21 cellular contexts compared by ENCODE assay signal in genomic region chr5:180521591-180521990, GRCh38. TPM values are rescaled to one million over a fixed set of nuclear protein-coding genes. Genes with fewer than 3 reads are reported as not detected.
DNase-seq lines count a peak whose midpoint lies in the region; ATAC-seq and TF ChIP-seq lines count a peak whose summit lies in the region.
"Had no signal": no experiment of that assay in that cellular context is flagged by ENCODE, and none has a peak within 500 bp of the region (broad histone marks: within the 10 kb centered on the region; RNA-seq: fewer than 3 reads in every experiment).

No MANE protein-coding gene starts in this region.

- H3F3A ChIP-seq in GM23338 (replicated peaks; ENCODE audit: low read depth): no peaks in the 10 kb centered on the region

- peaks cover 9% of the 10 kb centered on the region for H3K27me3 Mint-ChIP-seq in GM23338 (ENCODE audit: insufficient read depth, low read depth, poor library complexity)
- no peaks in the 10 kb centered on the region for H3K27me3 Mint-ChIP-seq in chondrocyte (ENCODE audit: low read depth)

- H3K9me3 Mint-ChIP-seq in GM23338 (no peaks in the 10 kb centered on the region), chondrocyte (ENCODE audit: low read depth) (no peaks in the 10 kb centered on the region)

- H3K4me3 ChIP-seq in GM23338 (no peak overlapping the region), HL-60 (replicated peaks; ENCODE audit: insufficient read depth, low read length) (no peak overlapping the region), neutrophil (ENCODE audit: low read depth in 1 of 2, low read length in 1 of 2) (no peak overlapping the region)
- H3K4me3 ChIP-seq: GM23248, Peyer's patch had no signal

- DNase-seq in GM23338 (ENCODE audit: low spot score) (no peak), HL-60 (ENCODE audit: low read depth in 1 of 2, low spot score in 1 of 2) (no peak), chondrocyte (ENCODE audit: low spot score) (no peak), RWPE1 (ENCODE audit: low spot score) (no peak)
- DNase-seq: ACHN; C1 segment of cervical spinal cord; DMS79; KG1; NCI-H1417; NCI-H187 treated with DMSO at 0.1 percent for 48 hours; NCI-H345; NCI-H524 treated with DMSO at 0.1 percent for 48 hours; NK-92 treated with Interleukin-12 subunit alpha and Interleukin-12 subunit beta, amount 100 ng/mL, for 24 hours; Peyer's patch; Right ventricle myocardium superior had no signal

- H3K79me2 ChIP-seq in GM23338 (replicated peaks; ENCODE audit: insufficient read depth): peaks cover 100% of the 10 kb centered on the region

- no peak overlapping the region for H2AFZ ChIP-seq in GM23338
- H2AFZ ChIP-seq: GM23248 had no signal

- TF ChIP-seq CTCF in GM23338 (conservative IDR thresholded peaks at IDR 0.05; ENCODE audit: low read depth in 2 of 2) (no peak), HL-60 (IDR thresholded peaks at IDR 0.05; ENCODE audit: insufficient read depth, low read length) (no peak), chondrocyte (IDR thresholded peaks at IDR 0.05) (no peak), neutrophil (IDR thresholded peaks at IDR 0.05) (no peak), RWPE1 (conservative IDR thresholded peaks at IDR 0.05; ENCODE audit: low read depth) (no peak)

- H3K27ac ChIP-seq in GM23338 (ENCODE audit: low read depth) (no peak overlapping the region), HL-60 (replicated peaks) (peak overlapping the region; percentile 34), neutrophil (peak overlapping the region; percentile 85), RWPE1 (no peak overlapping the region)
- H3K27ac ChIP-seq: GM23248, Peyer's patch had no signal

- H3K4me1 ChIP-seq in GM23338 (ENCODE audit: insufficient read depth): peaks cover 45% of the 10 kb centered on the region
- peaks cover 55 to 62% of the 10 kb centered on the region in 2 experiments for H3K4me1 ChIP-seq in neutrophil (ENCODE audit: control insufficient read depth in 1 of 2, insufficient read depth in 1 of 2, low read depth in 1 of 2, low read length in 1 of 2)

- peaks cover 88% of the 10 kb centered on the region for H4K20me1 ChIP-seq in GM23338 (replicated peaks; ENCODE audit: insufficient read depth)

- H3K27me3 ChIP-seq in GM23338 (ENCODE audit: insufficient read depth) (no peaks in the 10 kb centered on the region), HL-60 (ENCODE audit: insufficient read depth, poor library complexity, severe bottlenecking) (no peaks in the 10 kb centered on the region), neutrophil (no peaks in the 10 kb centered on the region)
- H3K27me3 ChIP-seq: Peyer's patch had no signal

- no peaks in the 10 kb centered on the region for H3K9me2 ChIP-seq in GM23338 (ENCODE audit: insufficient read depth)

- peaks cover 70% of the 10 kb centered on the region for H3K4me1 Mint-ChIP-seq in GM23338
- H3K4me1 Mint-ChIP-seq in chondrocyte (ENCODE audit: low read depth): peaks cover 65% of the 10 kb centered on the region

- POLR2A ChIA-PET in RWPE1 (lab: Yijun Ruan, JAX; ENCODE audit: low non-redundant PET): no interaction called here

- H3K36me3 ChIP-seq in GM23338 (ENCODE audit: insufficient read depth): no peaks in the 10 kb centered on the region
- H3K36me3 ChIP-seq in neutrophil: no peaks in the 10 kb centered on the region
- H3K36me3 ChIP-seq: Peyer's patch had no signal

- H3K27ac Mint-ChIP-seq in GM23338: no peak overlapping the region; the same call in 1 of the 2 replicates
- H3K27ac Mint-ChIP-seq in chondrocyte (ENCODE audit: unreplicated experiment): peak overlapping the region; percentile 29

- ATAC-seq in GM23338: no peak
- ATAC-seq in GM21825 (IDR thresholded peaks at IDR 0.05; ENCODE audit: unreplicated experiment): no peak
- no peak for ATAC-seq in GM21786 (IDR thresholded peaks at IDR 0.05; ENCODE audit: unreplicated experiment)
- ATAC-seq: HCT116, HepG2 had no signal

- H3K4me3 Mint-ChIP-seq in GM23338 (no peak overlapping the region), chondrocyte (ENCODE audit: unreplicated experiment) (no peak overlapping the region)

- CTCF ChIA-PET in RWPE1 (lab: Yijun Ruan, JAX): interaction anchor here (0.5 kb wide), 1 partner anchor 491 kb away, joined by 3 read pairs; no protein-coding TSS in a partner anchor

- H3K4me2 ChIP-seq in GM23338: 0 out of 2 replicates have a peak overlapping the region, but pooled peaks have one; percentile 31

- no peaks in the 10 kb centered on the region for H3K9me3 ChIP-seq in neutrophil
- H3K9me3 ChIP-seq: Peyer's patch had no signal

- H3K36me3 Mint-ChIP-seq in GM23338 (ENCODE audit: low read depth) (peaks cover 11% of the 10 kb centered on the region; the same call in 2 of the 3 replicates), chondrocyte (ENCODE audit: low read depth) (no peaks in the 10 kb centered on the region)

TF ChIP-seq in GM23338, 12 proteins besides CTCF, POLR2A, EP300 and RAD21:
- no peak for TF ChIP-seq ZNF331 (CRISPR knock-in tag; IDR thresholded peaks at IDR 0.05; ENCODE audit: low read depth)
- no peak for TF ChIP-seq ETS1 (IDR thresholded peaks at IDR 0.05)
- no peak for TF ChIP-seq JUNB (IDR thresholded peaks at IDR 0.05; ENCODE audit: unreplicated experiment)

RNA-seq across cellular contexts. Expression of gene CNOT6, which starts 27.4 kb away (rescaled TPM):
- 38.7 and 41.7 TPM in 2 replicates for total RNA-seq in GM23338 (2014; rRNA removed; shearing (Covaris generic))
- 11.4 and 14.6 TPM in 2 replicates for polyA plus RNA-seq in GM23338 (2016; fragmentation: Nextera tagmentation; extraction: Ambion mirVana)
- 20.4 to 24.7 TPM (median 22.5 TPM) in 3 replicates for total RNA-seq in chondrocyte

Comparison
In these comparisons a context has a peak if more than half of its experiments do, and no peak if none do; other contexts are left out.
1. H3K27ac ChIP-seq: peak in HL-60 (single experiment) and neutrophil (single experiment); none in GM23338 (single experiment) and RWPE1 (single experiment).